ENCODE assay signal across 8 cellular contexts in genomic region chr19:33302974-33303790, GRCh38. TPM values are rescaled to one million over a fixed set of nuclear protein-coding genes. Genes with fewer than 3 reads are reported as not detected.
A peak's percentile ranks its signal among the peaks of the same experiment; 100 is the strongest.
DNase-seq lines count a peak whose midpoint lies in the region; ATAC-seq and TF ChIP-seq lines count a peak whose summit lies in the region.

No MANE protein-coding gene starts in this region.

- no peak for TF ChIP-seq CTCF in VCaP (conservative IDR thresholded peaks at IDR 0.05)

- intact Hi-C loops in activated CD4-positive, alpha-beta T cell treated with anti-CD3 and anti-CD28 coated beads, Interleukin-2, amount 10 ng/mL, durations not matched to agents 24 days and 14 days (cut with micrococcal nuclease): loop anchor here (2.0 kb wide), 3 partner anchors 22 to 70 kb away; partner anchors contain the start of gene CEBPG

- no peaks in the 10 kb centered on the region for H3K9me3 Mint-ChIP-seq in activated CD4-positive, alpha-beta T cell treated with anti-CD3 and anti-CD28 coated beads, Interleukin-2, amount 10 ng/mL, durations not matched to agents 24 days and 14 days
- H3K9me3 Mint-ChIP-seq in natural killer cell treated with Interleukin-12 subunit alpha and Interleukin-12 subunit beta and Interleukin-15 and Interleukin-18, amount 100 ng/mL, for 72 hours: no peaks in the 10 kb centered on the region

- H3K27ac Mint-ChIP-seq in activated CD4-positive, alpha-beta T cell treated with anti-CD3 and anti-CD28 coated beads, Interleukin-2, amount 10 ng/mL, durations not matched to agents 24 days and 14 days: no peak overlapping the region
- no peak overlapping the region for H3K27ac Mint-ChIP-seq in natural killer cell treated with Interleukin-12 subunit alpha and Interleukin-12 subunit beta and Interleukin-15 and Interleukin-18, amount 100 ng/mL, for 72 hours

- DNase-seq in activated CD4-positive, alpha-beta T cell treated with anti-CD3 and anti-CD28 coated beads, Interleukin-2, amount 10 ng/mL, durations not matched to agents 24 days and 14 days: peak; percentile 64
- no peak for DNase-seq in activated CD4-positive, alpha-beta T cell treated with anti-CD3 and anti-CD28 coated beads for 1 hour
- DNase-seq in HK-2 (ENCODE audit: unreplicated experiment) (peak; percentile 55), fibroblast of peridontal ligament (ENCODE audit: extremely low read depth) (peak; percentile 28)
- DNase-seq in natural killer cell treated with Interleukin-12 subunit alpha and Interleukin-12 subunit beta and Interleukin-15 and Interleukin-18, amount 100 ng/mL, for 72 hours (ENCODE audit: low spot score): no peak

- peaks cover 46% of the 10 kb centered on the region for H3K27me3 Mint-ChIP-seq in activated CD4-positive, alpha-beta T cell treated with anti-CD3 and anti-CD28 coated beads, Interleukin-2, amount 10 ng/mL, durations not matched to agents 24 days and 14 days
- H3K27me3 Mint-ChIP-seq in natural killer cell treated with Interleukin-12 subunit alpha and Interleukin-12 subunit beta and Interleukin-15 and Interleukin-18, amount 100 ng/mL, for 72 hours: peaks cover 0 to 3% of the 10 kb centered on the region in 2 donors

- peak overlapping the region; percentile 72 for H3K4me3 Mint-ChIP-seq in activated CD4-positive, alpha-beta T cell treated with anti-CD3 and anti-CD28 coated beads, Interleukin-2, amount 10 ng/mL, durations not matched to agents 24 days and 14 days
- H3K4me3 Mint-ChIP-seq in natural killer cell treated with Interleukin-12 subunit alpha and Interleukin-12 subunit beta and Interleukin-15 and Interleukin-18, amount 100 ng/mL, for 72 hours: peak overlapping the region; percentile 72

- H3K27ac ChIP-seq in VCaP: peak overlapping the region; percentile 78

- H3K36me3 Mint-ChIP-seq in activated CD4-positive, alpha-beta T cell treated with anti-CD3 and anti-CD28 coated beads, Interleukin-2, amount 10 ng/mL, durations not matched to agents 24 days and 14 days (ENCODE audit: low read depth): no peaks in the 10 kb centered on the region
- H3K36me3 Mint-ChIP-seq in natural killer cell treated with Interleukin-12 subunit alpha and Interleukin-12 subunit beta and Interleukin-15 and Interleukin-18, amount 100 ng/mL, for 72 hours: no peaks in the 10 kb centered on the region

- ATAC-seq in natural killer cell treated with Interleukin-12 subunit alpha and Interleukin-12 subunit beta and Interleukin-15 and Interleukin-18, amount 100 ng/mL, for 72 hours: peak; percentile 35 to 45
- no peak for ATAC-seq in GM18520 (IDR thresholded peaks at IDR 0.05; ENCODE audit: unreplicated experiment)
- ATAC-seq in GM18870 (IDR thresholded peaks at IDR 0.05; ENCODE audit: unreplicated experiment): no peak

- no peaks in the 10 kb centered on the region for H3K4me1 Mint-ChIP-seq in activated CD4-positive, alpha-beta T cell treated with anti-CD3 and anti-CD28 coated beads, Interleukin-2, amount 10 ng/mL, durations not matched to agents 24 days and 14 days
- no peaks in the 10 kb centered on the region for H3K4me1 Mint-ChIP-seq in natural killer cell treated with Interleukin-12 subunit alpha and Interleukin-12 subunit beta and Interleukin-15 and Interleukin-18, amount 100 ng/mL, for 72 hours (ENCODE audit: low read depth in 2 of 2)

RNA-seq across cellular contexts. Expression of gene CEBPA, which starts 0.8 kb away (rescaled TPM):
- total RNA-seq in activated CD4-positive, alpha-beta T cell treated with anti-CD3 and anti-CD28 coated beads, Interleukin-2, amount 10 ng/mL, durations not matched to agents 24 days and 14 days: 1.2 and 1.4 TPM in 2 replicates
- 1 to 10 TPM; 1.3 to 1.9 TPM for total RNA-seq in natural killer cell treated with Interleukin-12 subunit alpha and Interleukin-12 subunit beta and Interleukin-15 and Interleukin-18, amount 100 ng/mL, for 72 hours

Comparison
In these comparisons a context has a peak if more than half of its experiments do, and no peak if none do; other contexts are left out.
1. DNase-seq: peak in activated CD4-positive, alpha-beta T cell treated with anti-CD3 and anti-CD28 coated beads, Interleukin-2, amount 10 ng/mL, durations not matched to agents 24 days and 14 days (single experiment), HK-2 (single experiment) and fibroblast of peridontal ligament (single experiment); none in activated CD4-positive, alpha-beta T cell treated with anti-CD3 and anti-CD28 coated beads for 1 hour (single experiment) and natural killer cell treated with Interleukin-12 subunit alpha and Interleukin-12 subunit beta and Interleukin-15 and Interleukin-18, amount 100 ng/mL, for 72 hours (single experiment).
2. ATAC-seq: peak in natural killer cell treated with Interleukin-12 subunit alpha and Interleukin-12 subunit beta and Interleukin-15 and Interleukin-18, amount 100 ng/mL, for 72 hours (2 of 2); none in GM18520 (single experiment) and GM18870 (single experiment).